ENCODE assay signal across 24 cellular contexts in the genomic region with DNA sequence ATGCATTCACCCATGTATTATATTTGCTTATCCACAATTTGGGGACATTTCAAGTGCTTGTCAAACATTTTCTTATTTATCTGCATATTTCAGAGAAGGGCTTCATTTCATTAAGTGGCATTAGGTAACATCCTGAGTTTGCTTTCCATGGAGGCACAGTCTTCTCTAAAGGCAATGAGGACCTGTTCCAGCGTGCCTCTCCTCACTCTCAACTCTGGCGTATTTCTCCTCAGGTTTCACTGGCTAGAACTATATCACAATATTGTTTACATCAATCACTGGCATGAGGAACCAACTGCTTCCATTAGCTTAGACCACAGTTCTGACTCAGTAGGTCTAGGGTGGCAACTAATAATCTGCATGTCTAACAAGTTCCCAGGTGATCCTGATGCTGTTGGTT.
DNase-seq lines count a peak whose midpoint lies in the region; ATAC-seq, FAIRE-seq and TF ChIP-seq lines count a peak whose summit lies in the region.
"Had no signal": no experiment of that assay in that cellular context is flagged by ENCODE, and none has a peak within 500 bp of the region (broad histone marks: within the 10 kb centered on the region; RNA-seq: fewer than 3 reads in every experiment).

No MANE protein-coding gene starts in this region.

- H3K9me3 Mint-ChIP-seq in natural killer cell = no peaks in the 10 kb centered on the region
- no peaks in the 10 kb centered on the region for H3K9me3 Mint-ChIP-seq in natural killer cell treated with Interleukin-12 subunit alpha and Interleukin-12 subunit beta and Interleukin-15 and Interleukin-18, amount 100 ng/mL, for 72 hours
- no peaks in the 10 kb centered on the region for H3K9me3 Mint-ChIP-seq in CD4-positive, alpha-beta T cell
- H3K9me3 Mint-ChIP-seq: activated T-helper 2 cell treated with anti-CD3 and anti-CD28 coated beads, Interferon-gamma antibody, Interleukin-2, Interleukin-4, amounts not matched to agents 10 μg/mL and 5 μg/mL and 100 μg/mL, durations not matched to agents 14 hours and 24 hours and 36 hours; stimulated activated memory B cell treated with anti-CD40 and anti-IgM and Interleukin-4, amounts not matched to agents 10 μg/mL and 1 μg/mL and 100 μg/mL, for 72 hours had no signal

- POLR2A ChIA-PET in CD4-positive, alpha-beta T cell (lab: Charles Lee) = interaction anchor here (1.2 kb wide), 1 partner anchor 36 kb away, joined by 3 read pairs; no protein-coding TSS in a partner anchor

- no peak for ATAC-seq in natural killer cell
- no peak for ATAC-seq in natural killer cell treated with Interleukin-12 subunit alpha and Interleukin-12 subunit beta and Interleukin-15 and Interleukin-18, amount 100 ng/mL, for 72 hours
- ATAC-seq in CD4-positive, alpha-beta T cell (ENCODE audit: poor library complexity) = no peak
- ATAC-seq: body of pancreas; heart left ventricle; stimulated activated memory B cell treated with anti-CD40 and anti-IgM and Interleukin-4, amounts not matched to agents 10 μg/mL and 1 μg/mL and 100 μg/mL, for 72 hours had no signal

- FAIRE-seq in bronchial epithelial cell (lab: Jason Lieb, UNC) = peak; percentile 89
- FAIRE-seq: GM12892 had no signal

- TF ChIP-seq CTCF in natural killer cell (IDR thresholded peaks at IDR 0.05) (no peak), bronchial epithelial cell (IDR thresholded peaks at IDR 0.05; ENCODE audit: insufficient read depth, low read length, severe bottlenecking) (no peak)
- no peak for TF ChIP-seq CTCF in CD4-positive, alpha-beta T cell (IDR thresholded peaks at IDR 0.05)

- H3K36me3 Mint-ChIP-seq in natural killer cell = no peaks in the 10 kb centered on the region
- no peaks in the 10 kb centered on the region for H3K36me3 Mint-ChIP-seq in natural killer cell treated with Interleukin-12 subunit alpha and Interleukin-12 subunit beta and Interleukin-15 and Interleukin-18, amount 100 ng/mL, for 72 hours
- H3K36me3 Mint-ChIP-seq in CD4-positive, alpha-beta T cell (ENCODE audit: low read depth) = no peaks in the 10 kb centered on the region

- peaks cover 53 to 60% of the 10 kb centered on the region in 2 donors for H3K4me1 Mint-ChIP-seq in natural killer cell
- peaks cover 30 to 31% of the 10 kb centered on the region in 2 donors for H3K4me1 Mint-ChIP-seq in natural killer cell treated with Interleukin-12 subunit alpha and Interleukin-12 subunit beta and Interleukin-15 and Interleukin-18, amount 100 ng/mL, for 72 hours (ENCODE audit: low read depth in 2 of 2)
- H3K4me1 Mint-ChIP-seq in CD4-positive, alpha-beta T cell (ENCODE audit: low read depth) = no peaks in the 10 kb centered on the region

- intact Hi-C loops in natural killer cell (cut with micrococcal nuclease) = no loop called here
- intact Hi-C loops in CD4-positive, alpha-beta T cell (cut with DNase I, micrococcal nuclease) = no loop called here

- CTCF ChIA-PET in CD4-positive, alpha-beta T cell (lab: Charles Lee) = no interaction called here

- no peaks in the 10 kb centered on the region for H3K9me3 ChIP-seq in CD4-positive, alpha-beta T cell (ENCODE audit: control insufficient read depth, low read length)
- H3K9me3 ChIP-seq: body of pancreas, colonic mucosa, heart left ventricle, mucosa of descending colon, psoas muscle, testis had no signal

- H3K36me3 ChIP-seq in bronchial epithelial cell (ENCODE audit: control insufficient read depth, insufficient read depth, low read length) (no peaks in the 10 kb centered on the region), H7 (replicated peaks; ENCODE audit: control insufficient read depth, insufficient read depth, low read length) (no peaks in the 10 kb centered on the region)
- H3K36me3 ChIP-seq: colonic mucosa, heart left ventricle had no signal

- H3K27me3 ChIP-seq in bronchial epithelial cell (ENCODE audit: control insufficient read depth, insufficient read depth, low read length) (no peaks in the 10 kb centered on the region), H7 (ENCODE audit: control insufficient read depth, insufficient read depth, low read length) (no peaks in the 10 kb centered on the region)
- no peaks in the 10 kb centered on the region for H3K27me3 ChIP-seq in CD4-positive, alpha-beta T cell (ENCODE audit: control insufficient read depth, insufficient read depth, low read length)
- H3K27me3 ChIP-seq: body of pancreas, colonic mucosa, heart left ventricle, testis had no signal

- DNase-seq in natural killer cell (no peak), NCI-H345 (lab: John Stamatoyannopoulos, UW) (peak; percentile 24), bronchial epithelial cell (ENCODE audit: low read depth) (peak; percentile 98), occipital lobe (lab: John Stamatoyannopoulos, UW) (no peak), HuH-7.5 (ENCODE audit: low spot score) (no peak), H7 (no peak)
- no peak for DNase-seq in natural killer cell treated with Interleukin-12 subunit alpha and Interleukin-12 subunit beta and Interleukin-15 and Interleukin-18, amount 100 ng/mL, for 72 hours (ENCODE audit: low spot score)
- no peak for DNase-seq in CD4-positive, alpha-beta T cell
- DNase-seq: body of pancreas; C1 segment of cervical spinal cord; colonic mucosa; DMS 273 treated with DMSO at 0.1 percent for 48 hours; heart left ventricle; Kasumi-1; left ventricle myocardium inferior; mucosa of descending colon; NCI-H1048; NCI-H446; psoas muscle; stimulated activated CD4-positive, alpha-beta T cell treated with anti-CD3 and anti-CD28 coated beads, Interleukin-1b, Interleukin-23, amount 100 ng/mL, for 48 hours; testis had no signal

- peak overlapping the region; percentile 16 to 48 for H3K27ac Mint-ChIP-seq in natural killer cell
- H3K27ac Mint-ChIP-seq in natural killer cell treated with Interleukin-12 subunit alpha and Interleukin-12 subunit beta and Interleukin-15 and Interleukin-18, amount 100 ng/mL, for 72 hours = peak overlapping the region in 1 of 2 donors; percentile 38
- H3K27ac Mint-ChIP-seq in CD4-positive, alpha-beta T cell = no peak overlapping the region
- H3K27ac Mint-ChIP-seq: activated T-helper 2 cell treated with anti-CD3 and anti-CD28 coated beads, Interferon-gamma antibody, Interleukin-2, Interleukin-4, amounts not matched to agents 10 μg/mL and 5 μg/mL and 100 μg/mL, durations not matched to agents 14 hours and 24 hours and 36 hours; stimulated activated memory B cell treated with anti-CD40 and anti-IgM and Interleukin-4, amounts not matched to agents 10 μg/mL and 1 μg/mL and 100 μg/mL, for 72 hours had no signal

- no peak overlapping the region for H3K4me3 ChIP-seq in bronchial epithelial cell (ENCODE audit: low read depth, low read length)
- no peak overlapping the region for H3K4me3 ChIP-seq in H7 (ENCODE audit: insufficient read depth, low read depth, low read length)
- H3K4me3 ChIP-seq: body of pancreas, colonic mucosa, heart left ventricle, left ventricle myocardium inferior, mucosa of descending colon, psoas muscle, testis had no signal

- H3K27ac ChIP-seq in CD4-positive, alpha-beta T cell (ENCODE audit: low read depth, low read length) = no peak overlapping the region
- H3K27ac ChIP-seq: colonic mucosa, heart left ventricle, left ventricle myocardium inferior, psoas muscle, testis had no signal

- no peaks in the 10 kb centered on the region for H3K27me3 Mint-ChIP-seq in natural killer cell (ENCODE audit: low read depth in 2 of 2)
- H3K27me3 Mint-ChIP-seq in natural killer cell treated with Interleukin-12 subunit alpha and Interleukin-12 subunit beta and Interleukin-15 and Interleukin-18, amount 100 ng/mL, for 72 hours = no peaks in the 10 kb centered on the region
- no peaks in the 10 kb centered on the region for H3K27me3 Mint-ChIP-seq in CD4-positive, alpha-beta T cell
- H3K27me3 Mint-ChIP-seq: stimulated activated memory B cell treated with anti-CD40 and anti-IgM and Interleukin-4, amounts not matched to agents 10 μg/mL and 1 μg/mL and 100 μg/mL, for 72 hours had no signal

- H3K4me3 Mint-ChIP-seq in natural killer cell = no peak overlapping the region
- no peak overlapping the region for H3K4me3 Mint-ChIP-seq in natural killer cell treated with Interleukin-12 subunit alpha and Interleukin-12 subunit beta and Interleukin-15 and Interleukin-18, amount 100 ng/mL, for 72 hours
- no peak overlapping the region for H3K4me3 Mint-ChIP-seq in CD4-positive, alpha-beta T cell
- H3K4me3 Mint-ChIP-seq: stimulated activated memory B cell treated with anti-CD40 and anti-IgM and Interleukin-4, amounts not matched to agents 10 μg/mL and 1 μg/mL and 100 μg/mL, for 72 hours had no signal

Comparison
In these comparisons a context has a peak if more than half of its experiments do, and no peak if none do; other contexts are left out.
1. DNase-seq: peak in NCI-H345 (single experiment) and bronchial epithelial cell (single experiment); none in natural killer cell (single experiment), natural killer cell treated with Interleukin-12 subunit alpha and Interleukin-12 subunit beta and Interleukin-15 and Interleukin-18, amount 100 ng/mL, for 72 hours (single experiment), occipital lobe (single experiment), CD4-positive, alpha-beta T cell (0 of 10), HuH-7.5 (single experiment) and H7 (single experiment).